ENCODE assay signal across 34 cellular contexts in genomic region chr1:195026792-195027191, GRCh38.
"Had no signal": no experiment of that assay in that cellular context is flagged by ENCODE, and none has a peak within 500 bp of the region (broad histone marks: within the 10 kb centered on the region; RNA-seq: fewer than 3 reads in every experiment).

No MANE protein-coding gene starts in this region.

- H3K27ac ChIP-seq: adrenal gland, body of pancreas, coronary artery, dorsolateral prefrontal cortex, esophagus muscularis mucosa, gastroesophageal sphincter, heart right ventricle, WERI-Rb-1 had no signal

- H3K4me1 Mint-ChIP-seq: activated B cell treated with CpG ODN at 0.5 μM for 24 hours; activated naive CD4-positive, alpha-beta T cell treated with anti-CD3 and anti-CD28 coated beads, Interleukin-2, amount 50 U/mL, for 24 hours; activated naive CD8-positive, alpha-beta T cell treated with anti-CD3 and anti-CD28 coated beads for 36 hours; activated naive CD8-positive, alpha-beta T cell treated with anti-CD3 and anti-CD28 coated beads, Interleukin-2, amount 50 U/mL, for 24 hours; activated T-helper 17 cell treated with anti-CD3 and anti-CD28 coated beads, Interleukin-2, amount 50 U/mL, for 72 hours; central memory CD8-positive, alpha-beta T cell; endodermal cell; T-helper 17 cell had no signal

- H3K4me3 Mint-ChIP-seq: activated B cell treated with CpG ODN at 0.5 μM for 24 hours; activated CD8-positive, alpha-beta T cell treated with anti-CD3 and anti-CD28 coated beads for 36 hours; activated naive CD4-positive, alpha-beta T cell treated with anti-CD3 and anti-CD28 coated beads, Interleukin-2, amount 50 U/mL, for 24 hours; activated naive CD8-positive, alpha-beta T cell treated with anti-CD3 and anti-CD28 coated beads for 36 hours; activated naive CD8-positive, alpha-beta T cell treated with anti-CD3 and anti-CD28 coated beads, Interleukin-2, amount 50 U/mL, for 24 hours; activated T-cell treated with anti-CD3 and anti-CD28 coated beads, Interleukin-2, amount 50 U/mL, for 4 hours; activated T-helper 17 cell treated with anti-CD3 and anti-CD28 coated beads, Interleukin-2, amount 50 U/mL, for 72 hours; central memory CD8-positive, alpha-beta T cell; dendritic cell treated with granulocyte-macrophage colony-stimulating factor and Interleukin-4, amounts not matched to agents 40 ng/mL and 50 ng/mL, for 4 days; endodermal cell; T-helper 17 cell; T-helper 2 cell treated with Interferon-gamma antibody and Interleukin-4, amounts not matched to agents 5 μg/mL and 100 μg/mL, for 36 hours had no signal

- H3K36me3 Mint-ChIP-seq: activated naive CD8-positive, alpha-beta T cell treated with anti-CD3 and anti-CD28 coated beads for 36 hours had no signal

- H3K36me3 ChIP-seq: adrenal gland, esophagus muscularis mucosa, gastroesophageal sphincter, heart right ventricle, WERI-Rb-1 had no signal

- DNase-seq: activated B cell treated with CpG ODN at 0.5 μM for 24 hours; activated CD4-positive, alpha-beta T cell treated with anti-CD3 and anti-CD28 coated beads for 48 hours; activated CD4-positive, alpha-beta T cell treated with anti-CD3 and anti-CD28 coated beads, Interleukin-2, amount 50 U/mL, for 1 hour; activated CD4-positive, alpha-beta T cell treated with anti-CD3 and anti-CD28 coated beads, Interleukin-2, amount 50 U/mL, for 48 hours; activated CD8-positive, alpha-beta memory T cell treated with anti-CD3 and anti-CD28 coated beads for 24 hours; activated CD8-positive, alpha-beta T cell treated with anti-CD3 and anti-CD28 coated beads for 36 hours; activated effector memory CD4-positive, alpha-beta T cell treated with Interleukin-2 at 50 U/mL for 16 hours; activated gamma-delta T cell treated with Interleukin-2 at 50 U/mL for 16 hours; activated naive CD4-positive, alpha-beta T cell treated with Interleukin-2 at 50 U/mL for 16 hours; activated naive CD8-positive, alpha-beta T cell treated with anti-CD3 and anti-CD28 coated beads for 36 hours; activated naive CD8-positive, alpha-beta T cell treated with anti-CD3 and anti-CD28 coated beads, Interleukin-2, amount 50 U/mL, for 24 hours; activated T-cell treated with anti-CD3 and anti-CD28 coated beads, Interleukin-2, amount 50 U/mL, for 4 hours; adrenal gland; amygdala; aorta; body of pancreas; dorsolateral prefrontal cortex; effector memory CD4-positive, alpha-beta T cell; endodermal cell; erythroblast; foreskin melanocyte; heart right ventricle; T-helper 1 cell; T-helper 17 cell; T1000; WERI-Rb-1 had no signal

- H3K9me3 Mint-ChIP-seq: activated naive CD8-positive, alpha-beta T cell treated with anti-CD3 and anti-CD28 coated beads for 36 hours; activated T-helper 17 cell treated with anti-CD3 and anti-CD28 coated beads, Interleukin-2, amount 50 U/mL, for 72 hours; endodermal cell had no signal

- H3K27ac Mint-ChIP-seq: activated B cell treated with CpG ODN at 0.5 μM for 24 hours; activated CD8-positive, alpha-beta T cell treated with anti-CD3 and anti-CD28 coated beads for 36 hours; activated naive CD4-positive, alpha-beta T cell treated with anti-CD3 and anti-CD28 coated beads, Interleukin-2, amount 50 U/mL, for 24 hours; activated naive CD8-positive, alpha-beta T cell treated with anti-CD3 and anti-CD28 coated beads for 36 hours; activated naive CD8-positive, alpha-beta T cell treated with anti-CD3 and anti-CD28 coated beads, Interleukin-2, amount 50 U/mL, for 24 hours; activated T-helper 17 cell treated with anti-CD3 and anti-CD28 coated beads, Interleukin-2, amount 50 U/mL, for 72 hours; dendritic cell treated with granulocyte-macrophage colony-stimulating factor and Interleukin-4, amounts not matched to agents 40 ng/mL and 50 ng/mL, for 4 days; endodermal cell; T-helper 17 cell; T-helper 2 cell treated with Interferon-gamma antibody and Interleukin-4, amounts not matched to agents 5 μg/mL and 100 μg/mL, for 36 hours had no signal

- H3K9me3 ChIP-seq: adrenal gland had no signal

- H3K4me1 ChIP-seq: adrenal gland, body of pancreas, esophagus muscularis mucosa, gastroesophageal sphincter, heart right ventricle had no signal

- H3K4me3 ChIP-seq: adrenal gland, body of pancreas, coronary artery, dorsolateral prefrontal cortex, esophagus muscularis mucosa, gastroesophageal sphincter, heart right ventricle had no signal

- H3K27me3 ChIP-seq: adrenal gland, body of pancreas, dorsolateral prefrontal cortex, esophagus muscularis mucosa, gastroesophageal sphincter, heart right ventricle had no signal

- H3K27me3 Mint-ChIP-seq: activated B cell treated with CpG ODN at 0.5 μM for 24 hours; activated CD8-positive, alpha-beta T cell treated with anti-CD3 and anti-CD28 coated beads for 36 hours; activated naive CD4-positive, alpha-beta T cell treated with anti-CD3 and anti-CD28 coated beads, Interleukin-2, amount 50 U/mL, for 24 hours; activated naive CD8-positive, alpha-beta T cell treated with anti-CD3 and anti-CD28 coated beads for 36 hours; activated naive CD8-positive, alpha-beta T cell treated with anti-CD3 and anti-CD28 coated beads, Interleukin-2, amount 50 U/mL, for 24 hours; activated T-helper 17 cell treated with anti-CD3 and anti-CD28 coated beads, Interleukin-2, amount 50 U/mL, for 72 hours; central memory CD8-positive, alpha-beta T cell; dendritic cell treated with granulocyte-macrophage colony-stimulating factor and Interleukin-4, amounts not matched to agents 40 ng/mL and 50 ng/mL, for 4 days; T-helper 17 cell had no signal
